1 cellular context compared by ENCODE assay signal in the genomic region with DNA sequence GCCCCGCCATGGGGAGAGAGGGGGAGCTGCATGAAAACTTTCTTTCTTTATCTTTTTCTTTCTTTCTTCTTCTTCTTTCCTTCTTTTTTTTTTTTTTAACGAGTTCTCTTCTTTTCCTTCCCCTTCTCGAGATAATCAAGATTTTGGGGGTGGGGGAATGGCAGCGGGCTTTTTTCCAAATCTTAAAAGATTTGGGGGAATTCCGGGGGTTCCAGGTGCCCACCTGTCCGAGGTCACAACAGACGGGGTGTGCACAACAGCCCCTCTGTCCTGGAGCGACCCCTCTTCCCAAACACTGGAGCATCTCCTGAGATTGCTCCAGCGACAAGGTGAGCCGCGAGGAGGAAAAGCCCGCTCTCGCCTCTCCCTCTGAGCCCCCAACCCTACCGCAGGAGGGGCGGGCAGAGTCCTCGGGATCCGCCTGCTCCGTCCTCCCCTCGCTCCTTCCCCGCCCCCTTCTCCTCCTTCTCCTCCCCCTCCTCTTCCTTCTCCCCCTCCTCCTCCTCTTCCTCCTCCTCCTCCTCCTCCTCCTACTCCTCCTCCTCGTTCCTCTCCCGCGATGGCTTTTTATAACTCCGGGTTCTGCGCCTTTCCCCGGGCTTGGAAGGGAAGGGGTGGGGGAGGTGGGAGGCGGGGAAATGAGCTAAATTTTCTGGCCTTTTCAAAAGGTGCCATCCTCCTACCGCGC.
TF ChIP-seq lines count a peak whose summit lies in the region.

No MANE protein-coding gene starts in this region.

TF ChIP-seq in K562, 482 proteins besides CTCF, POLR2A, EP300 and RAD21 (continued from another document):
- TF ChIP-seq, protein P1, sequence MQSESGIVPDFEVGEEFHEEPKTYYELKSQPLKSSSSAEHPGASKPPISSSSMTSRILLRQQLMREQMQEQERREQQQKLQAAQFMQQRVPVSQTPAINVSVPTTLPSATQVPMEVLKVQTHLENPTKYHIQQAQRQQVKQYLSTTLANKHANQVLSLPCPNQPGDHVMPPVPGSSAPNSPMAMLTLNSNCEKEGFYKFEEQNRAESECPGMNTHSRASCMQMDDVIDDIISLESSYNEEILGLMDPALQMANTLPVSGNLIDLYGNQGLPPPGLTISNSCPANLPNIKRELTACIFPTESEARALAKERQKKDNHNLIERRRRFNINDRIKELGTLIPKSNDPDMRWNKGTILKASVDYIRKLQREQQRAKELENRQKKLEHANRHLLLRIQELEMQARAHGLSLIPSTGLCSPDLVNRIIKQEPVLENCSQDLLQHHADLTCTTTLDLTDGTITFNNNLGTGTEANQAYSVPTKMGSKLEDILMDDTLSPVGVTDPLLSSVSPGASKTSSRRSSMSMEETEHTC (IDR thresholded peaks at IDR 0.05), result no peak
- TF ChIP-seq, protein P2, sequence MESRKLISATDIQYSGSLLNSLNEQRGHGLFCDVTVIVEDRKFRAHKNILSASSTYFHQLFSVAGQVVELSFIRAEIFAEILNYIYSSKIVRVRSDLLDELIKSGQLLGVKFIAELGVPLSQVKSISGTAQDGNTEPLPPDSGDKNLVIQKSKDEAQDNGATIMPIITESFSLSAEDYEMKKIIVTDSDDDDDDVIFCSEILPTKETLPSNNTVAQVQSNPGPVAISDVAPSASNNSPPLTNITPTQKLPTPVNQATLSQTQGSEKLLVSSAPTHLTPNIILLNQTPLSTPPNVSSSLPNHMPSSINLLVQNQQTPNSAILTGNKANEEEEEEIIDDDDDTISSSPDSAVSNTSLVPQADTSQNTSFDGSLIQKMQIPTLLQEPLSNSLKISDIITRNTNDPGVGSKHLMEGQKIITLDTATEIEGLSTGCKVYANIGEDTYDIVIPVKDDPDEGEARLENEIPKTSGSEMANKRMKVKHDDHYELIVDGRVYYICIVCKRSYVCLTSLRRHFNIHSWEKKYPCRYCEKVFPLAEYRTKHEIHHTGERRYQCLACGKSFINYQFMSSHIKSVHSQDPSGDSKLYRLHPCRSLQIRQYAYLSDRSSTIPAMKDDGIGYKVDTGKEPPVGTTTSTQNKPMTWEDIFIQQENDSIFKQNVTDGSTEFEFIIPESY (CRISPR knock-in tag; IDR thresholded peaks at IDR 0.05), result 0 out of 2 replicates have a peak, but pooled peaks have one; percentile 1
- TF ChIP-seq ZBTB7A (IDR thresholded peaks at IDR 0.05; ENCODE audit: borderline replicate concordance, control insufficient read depth, low read depth, low read length), result no peak
- no peak for TF ChIP-seq SOX6 (IDR thresholded peaks at IDR 0.05)
- TF ChIP-seq MIER1 (IDR thresholded peaks at IDR 0.05; ENCODE audit: low read depth), result peak; percentile 4
